ENCODE assay signal across 8 cellular contexts in genomic region chr12:13255792-13256704, GRCh38. TPM values are rescaled to one million over a fixed set of nuclear protein-coding genes. Genes with fewer than 3 reads are reported as not detected.
DNase-seq lines count a peak whose midpoint lies in the region; ATAC-seq and TF ChIP-seq lines count a peak whose summit lies in the region.

No MANE protein-coding gene starts in this region.

- H3K9me3 ChIP-seq in PC-3 (ENCODE audit: low read length) = no peaks in the 10 kb centered on the region

- H3K27ac ChIP-seq in PC-3 (ENCODE audit: low read length) = no peak overlapping the region

- no peaks in the 10 kb centered on the region for H3F3A ChIP-seq in PC-3 (ENCODE audit: low read length, unreplicated experiment)

- peak overlapping the region; percentile 53 for H3K4me3 Mint-ChIP-seq in Calu3 (ENCODE audit: low read depth, unreplicated experiment)

- TF ChIP-seq CTCF in Calu3 (IDR thresholded peaks at IDR 0.05; ENCODE audit: unreplicated experiment) (peak; percentile 86), PC-3 (conservative IDR thresholded peaks at IDR 0.05; ENCODE audit: low read depth, low read length) (peak; percentile 91), epithelial cell of proximal tubule (conservative IDR thresholded peaks at IDR 0.05; ENCODE audit: low read depth, low read length) (peak; percentile 99)

- no peaks in the 10 kb centered on the region for H3K36me3 ChIP-seq in PC-3 (ENCODE audit: low read depth, low read length)

- no peaks in the 10 kb centered on the region for H4K20me1 ChIP-seq in PC-3 (ENCODE audit: low read length)

- intact Hi-C loops in Calu3 (cut with micrococcal nuclease; ENCODE audit: unreplicated experiment) = loop anchor here (5.0 to 10.0 kb wide), 2 partner anchors 689 to 911 kb away; no protein-coding TSS in a partner anchor
- intact Hi-C loops in PC-3 (cut with micrococcal nuclease) = loop anchor here (5.0 to 10.0 kb wide), 3 partner anchors 406 to 909 kb away; no protein-coding TSS in a partner anchor

- peaks cover 11% of the 10 kb centered on the region for H3K4me1 Mint-ChIP-seq in Calu3 (ENCODE audit: low read depth, unreplicated experiment)

- H2AFZ ChIP-seq in PC-3 (ENCODE audit: low read length) = peak overlapping the region; percentile 49

- H3K36me3 Mint-ChIP-seq in Calu3 (ENCODE audit: insufficient read depth, unreplicated experiment) = peaks cover 4% of the 10 kb centered on the region

- H3K27me3 Mint-ChIP-seq in Calu3 (ENCODE audit: unreplicated experiment) = no peaks in the 10 kb centered on the region

- no peaks in the 10 kb centered on the region for H3K79me2 ChIP-seq in PC-3 (ENCODE audit: low read length)

- H3K9me3 Mint-ChIP-seq in Calu3 (ENCODE audit: low read depth, unreplicated experiment) = no peaks in the 10 kb centered on the region

- CTCF ChIA-PET in Calu3 (lab: Charles Lee) (interaction anchor here (0.6 to 2.5 kb wide), 21 partner anchors 11 to 911 kb away, joined by 3 to 18 read pairs (median 4); no protein-coding TSS in a partner anchor), PC-3 (lab: Charles Lee) (interaction anchor here (0.5 to 1.7 kb wide), 16 partner anchors 11 to 1634 kb away, joined by 3 to 7 read pairs (median 3); no protein-coding TSS in a partner anchor)

- BruUV-seq in Calu3 (replicated peaks; lab: Mats Ljungman, UMichigan) = no TSS peak
- no TSS peak for BruUV-seq in PC-3 (replicated peaks; lab: Mats Ljungman, UMichigan)

- H3K4me1 ChIP-seq in PC-3 (ENCODE audit: insufficient read depth, low read length) = no peaks in the 10 kb centered on the region

- H3K9ac ChIP-seq in PC-3 (ENCODE audit: low read length) = no peak overlapping the region

- peak overlapping the region; percentile 16 for H3K27ac Mint-ChIP-seq in Calu3 (ENCODE audit: unreplicated experiment)

- POLR2A ChIA-PET in PC-3 (lab: Charles Lee; ENCODE audit: unreplicated experiment) = no interaction called here

- ATAC-seq in GM21447 (IDR thresholded peaks at IDR 0.05; ENCODE audit: unreplicated experiment) (peak; percentile 93), PC-3 (peak; percentile 100)

- DNase-seq in Calu3 (peak; percentile 94), HuH-7 (ENCODE audit: low spot score) (peak; percentile 89), PC-3 (peak; percentile 91), epithelial cell of proximal tubule (ENCODE audit: low read depth) (peak; percentile 63), mucosa of gallbladder (ENCODE audit: low spot score) (peak; percentile 94)
- DNase-seq in activated T-cell treated with anti-CD3 and anti-CD28 coated beads, Interleukin-2, amount 50 U/mL, for 1 hour = peak; percentile 80
- peak; percentile 70 for DNase-seq in stimulated activated CD8-positive, alpha-beta memory T cell treated with anti-CD3 and anti-CD28 coated beads, Interleukin-4, amount 100 ng/mL, for 24 hours (ENCODE audit: low read depth)

- peak overlapping the region; percentile 53 for H3K4me3 ChIP-seq in PC-3 (ENCODE audit: low read length)
- H3K4me3 ChIP-seq in epithelial cell of proximal tubule (ENCODE audit: low read depth, low read length) = peak overlapping the region; percentile 48

- no peaks in the 10 kb centered on the region for H3K27me3 ChIP-seq in PC-3 (ENCODE audit: low read length)

- no peaks in the 10 kb centered on the region for H3K9me2 ChIP-seq in PC-3 (replicated peaks; ENCODE audit: low read length)

- H3K4me2 ChIP-seq in PC-3 (ENCODE audit: low read length) = peak overlapping the region; percentile 72

RNA-seq across cellular contexts. Expression of gene EMP1, which starts 59.5 kb away (rescaled TPM):
- total RNA-seq in Calu3 (2022) = 128 and 146 TPM in 2 replicates
- 158 and 187 TPM in 2 replicates for total RNA-seq in PC-3 (2014; rRNA removed)
- 117 and 166 TPM in 2 replicates for total RNA-seq in epithelial cell of proximal tubule
- 66.0 TPM for total RNA-seq in mucosa of gallbladder
